ENCODE assay signal across 11 cellular contexts in genomic region chr3:129558076-129558771, GRCh38. TPM values are rescaled to one million over a fixed set of nuclear protein-coding genes. Genes with fewer than 3 reads are reported as not detected.
DNase-seq lines count a peak whose midpoint lies in the region; ATAC-seq and TF ChIP-seq lines count a peak whose summit lies in the region.
"Had no signal": no experiment of that assay in that cellular context is flagged by ENCODE, and none has a peak within 500 bp of the region (broad histone marks: within the 10 kb centered on the region; RNA-seq: fewer than 3 reads in every experiment).

No MANE protein-coding gene starts in this region.

- peak overlapping the region in 6 of 7 donors; percentile 17 to 76 (median 44) for H3K4me3 Mint-ChIP-seq in CD8-positive, alpha-beta memory T cell
- H3K4me3 Mint-ChIP-seq: T-helper 1 cell treated with Interleukin-12 subunit alpha and Interleukin-12 subunit beta and Interleukin-4 antibody, amounts not matched to agents 30 μg/mL and 1 μg/mL, for 36 hours had no signal

- H3K9me3 ChIP-seq in CD8-positive, alpha-beta memory T cell (ENCODE audit: low read length), result no peaks in the 10 kb centered on the region
- no peaks in the 10 kb centered on the region for H3K9me3 ChIP-seq in OCI-LY3 (ENCODE audit: insufficient read depth, low read length)
- H3K9me3 ChIP-seq in esophagus squamous epithelium, result no peaks in the 10 kb centered on the region
- no peaks in the 10 kb centered on the region for H3K9me3 ChIP-seq in gastrocnemius medialis
- H3K9me3 ChIP-seq: prostate gland had no signal

- TF ChIP-seq POLR2A in esophagus squamous epithelium (IDR thresholded peaks at IDR 0.05), result no peak
- TF ChIP-seq POLR2A in gastrocnemius medialis (IDR thresholded peaks at IDR 0.05), result no peak

- TF ChIP-seq CTCF in OCI-LY3 (IDR thresholded peaks at IDR 0.05; ENCODE audit: low read depth, low read length), result no peak
- TF ChIP-seq CTCF in esophagus squamous epithelium (IDR thresholded peaks at IDR 0.05), result no peak
- TF ChIP-seq CTCF in gastrocnemius medialis (IDR thresholded peaks at IDR 0.05 in 4 of 5, conservative IDR thresholded peaks at IDR 0.05 in 1 of 5), result no peak

- no peak overlapping the region for H3K4me3 ChIP-seq in CD8-positive, alpha-beta memory T cell (ENCODE audit: low read length)
- H3K4me3 ChIP-seq in OCI-LY3 (ENCODE audit: low read length) (no peak overlapping the region), esophagus squamous epithelium (no peak overlapping the region), gastrocnemius medialis (no peak overlapping the region)
- H3K4me3 ChIP-seq: prostate gland had no signal

- H3K4me2 ChIP-seq in OCI-LY3 (ENCODE audit: low read length), result peak overlapping the region; percentile 14; the same call in 1 of the 2 replicates

- 0 out of 2 replicates have a peak overlapping the region, but pooled peaks have one; percentile 76 for H2AFZ ChIP-seq in OCI-LY3 (ENCODE audit: low read depth, low read length)

- peak overlapping the region; percentile 38 for H3K27ac ChIP-seq in CD8-positive, alpha-beta memory T cell (ENCODE audit: low read depth, low read length)
- H3K27ac ChIP-seq in OCI-LY3 (ENCODE audit: low read length), result no peak overlapping the region
- H3K27ac ChIP-seq in esophagus squamous epithelium, result peak overlapping the region; percentile 16 to 86 (median 60)
- H3K27ac ChIP-seq in gastrocnemius medialis, result peak overlapping the region in 3 of 4 donors; percentile 3 to 58 (median 25)

- peaks cover 21% of the 10 kb centered on the region for H3K4me1 ChIP-seq in CD8-positive, alpha-beta memory T cell (ENCODE audit: insufficient read depth, low read length)
- H3K4me1 ChIP-seq in OCI-LY3 (ENCODE audit: low read length) (peaks cover 44% of the 10 kb centered on the region), esophagus squamous epithelium (peaks cover 14 to 94% (median 41%) of the 10 kb centered on the region in 3 donors), gastrocnemius medialis (peaks cover 46 to 50% of the 10 kb centered on the region in 2 donors)
- H3K4me1 ChIP-seq: prostate gland had no signal

- in situ Hi-C loops in gastrocnemius medialis (cut with MboI; ENCODE audit: low sequenced_read_pairs in 4 of 4), result no loop called here

- peaks cover 0 to 2% of the 10 kb centered on the region in 2 donors for H3K27me3 Mint-ChIP-seq in CD8-positive, alpha-beta memory T cell

- peaks cover 28 to 34% (median 32%) of the 10 kb centered on the region in 3 donors for H3K4me1 Mint-ChIP-seq in CD8-positive, alpha-beta memory T cell

- peaks cover 2 to 36% (median 13%) of the 10 kb centered on the region in 3 donors for H3K36me3 Mint-ChIP-seq in CD8-positive, alpha-beta memory T cell

- intact Hi-C loops in esophagus squamous epithelium (cut with DNase I) (no loop called here), gastrocnemius medialis (cut with DNase I; ENCODE audit: low total_unique reads) (loop anchor here (5.0 kb wide), 1 partner anchor 34 kb away; no protein-coding TSS in a partner anchor)

- no peaks in the 10 kb centered on the region for H3K27me3 ChIP-seq in CD8-positive, alpha-beta memory T cell (ENCODE audit: insufficient read depth, low read length, poor library complexity, severe bottlenecking)
- peaks cover 21% of the 10 kb centered on the region for H3K27me3 ChIP-seq in OCI-LY3 (ENCODE audit: low read depth, low read length)
- no peaks in the 10 kb centered on the region for H3K27me3 ChIP-seq in esophagus squamous epithelium
- no peaks in the 10 kb centered on the region for H3K27me3 ChIP-seq in gastrocnemius medialis

- no peaks in the 10 kb centered on the region for H4K20me1 ChIP-seq in OCI-LY3 (ENCODE audit: insufficient read depth, low read length)

- H3K9ac ChIP-seq in OCI-LY3 (ENCODE audit: low read length), result no peak overlapping the region; the same call in 1 of the 2 replicates

- POLR2A ChIA-PET in CD8-positive, alpha-beta memory T cell (lab: Charles Lee), result interaction anchor here (1.4 kb wide), 1 partner anchor 19 kb away, joined by 9 read pairs; no protein-coding TSS in a partner anchor

- no peak for ATAC-seq in gastrocnemius medialis
- no peak for ATAC-seq in GM18517 (IDR thresholded peaks at IDR 0.05; ENCODE audit: unreplicated experiment)
- no peak for ATAC-seq in GM18873 (IDR thresholded peaks at IDR 0.05; ENCODE audit: low FRiP score, unreplicated experiment)
- ATAC-seq in GM21360 (IDR thresholded peaks at IDR 0.05; ENCODE audit: unreplicated experiment), result no peak

- WGBS in esophagus squamous epithelium, 2 donors, result 77 to 83% methylated on average over 3 to 13 of the region's 15 CpGs

- H3K27ac Mint-ChIP-seq in CD8-positive, alpha-beta memory T cell, result peak overlapping the region; percentile 44 to 97 (median 90)
- H3K27ac Mint-ChIP-seq: T-helper 1 cell treated with Interleukin-12 subunit alpha and Interleukin-12 subunit beta and Interleukin-4 antibody, amounts not matched to agents 30 μg/mL and 1 μg/mL, for 36 hours had no signal

- no peaks in the 10 kb centered on the region for H3K36me3 ChIP-seq in CD8-positive, alpha-beta memory T cell (ENCODE audit: insufficient read depth, low read length)
- H3K36me3 ChIP-seq in OCI-LY3 (replicated peaks; ENCODE audit: low read depth, low read length), result no peaks in the 10 kb centered on the region
- peaks cover 0 to 54% (median 0%) of the 10 kb centered on the region in 3 donors for H3K36me3 ChIP-seq in esophagus squamous epithelium
- no peaks in the 10 kb centered on the region for H3K36me3 ChIP-seq in gastrocnemius medialis
- H3K36me3 ChIP-seq: prostate gland had no signal

- H3K79me2 ChIP-seq in OCI-LY3 (ENCODE audit: low read length), result no peaks in the 10 kb centered on the region

- no peaks in the 10 kb centered on the region for H3K9me3 Mint-ChIP-seq in CD8-positive, alpha-beta memory T cell
- H3K9me3 Mint-ChIP-seq: T-helper 1 cell treated with Interleukin-12 subunit alpha and Interleukin-12 subunit beta and Interleukin-4 antibody, amounts not matched to agents 30 μg/mL and 1 μg/mL, for 36 hours had no signal

- CTCF ChIA-PET in CD8-positive, alpha-beta memory T cell (lab: Charles Lee), result interaction anchor here (1.1 to 1.2 kb wide), 2 partner anchors 68 to 70 kb away, joined by 4 to 6 read pairs; no protein-coding TSS in a partner anchor

- DNase-seq in CD8-positive, alpha-beta memory T cell, result peak in 1 of 5 donors; percentile 43
- DNase-seq in esophagus squamous epithelium (lab: John Stamatoyannopoulos, UW) (no peak), gastrocnemius medialis (no peak)
- DNase-seq in activated naive CD4-positive, alpha-beta T cell treated with anti-CD3 and anti-CD28 coated beads, Interleukin-2, amount 50 U/mL, for 16 hours, result no peak

RNA-seq across cellular contexts. Expression of gene H1-8, which starts 15.2 kb away (rescaled TPM):
- total RNA-seq in CD8-positive, alpha-beta memory T cell, result not detected
- not detected for polyA plus RNA-seq in CD8-positive, alpha-beta memory T cell
- total RNA-seq in esophagus squamous epithelium (not detected), gastrocnemius medialis (not detected)
- total RNA-seq: dermis microvascular lymphatic vessel endothelial cell, prostate gland had no signal

RNA-seq across cellular contexts. Expression of gene RHO, which starts 29.8 kb away (rescaled TPM):
- total RNA-seq in CD8-positive, alpha-beta memory T cell, result not detected
- not detected for polyA plus RNA-seq in CD8-positive, alpha-beta memory T cell
- total RNA-seq in esophagus squamous epithelium, result not detected
- total RNA-seq in gastrocnemius medialis, result not detected
- total RNA-seq: dermis microvascular lymphatic vessel endothelial cell had no signal

RNA-seq across cellular contexts. Expression of gene PLXND1, which starts 48.3 kb away (rescaled TPM):
- 10 to 100 TPM; 12.1 to 15.2 TPM for total RNA-seq in CD8-positive, alpha-beta memory T cell
- polyA plus RNA-seq in CD8-positive, alpha-beta memory T cell, result 17.3 TPM
- total RNA-seq in esophagus squamous epithelium, result 10 to 100 TPM in 3 of 4 donors, 1 to 10 TPM in 1; 4.5 to 66.0 (median 24.4) TPM
- total RNA-seq in gastrocnemius medialis, result 10 to 100 TPM; 15.7 to 70.9 (median 19.9) TPM
